Comparison of ENCODE assay signal across 1 cellular context in genomic region chr16:89548344-89549006, GRCh38.
TF ChIP-seq lines count a peak whose summit lies in the region.

No MANE protein-coding gene starts in this region.

TF ChIP-seq in H1, 55 proteins besides CTCF, POLR2A, EP300 and RAD21:
- TF ChIP-seq BCL11A (IDR thresholded peaks at IDR 0.05; ENCODE audit: low read depth in 2 of 2, low read length in 2 of 2), result no peak
- no peak for TF ChIP-seq SRF (IDR thresholded peaks at IDR 0.05; ENCODE audit: low read depth, low read length)
- no peak for TF ChIP-seq CBX5 (IDR thresholded peaks at IDR 0.05; ENCODE audit: low read depth, low read length)
- TF ChIP-seq TCF12 (IDR thresholded peaks at IDR 0.05; ENCODE audit: low read depth, low read length), result no peak
- no peak for TF ChIP-seq E2F6 (IDR thresholded peaks at IDR 0.05)
- TF ChIP-seq EGR1 (IDR thresholded peaks at IDR 0.05; ENCODE audit: borderline replicate concordance, low read depth, low read length), result no peak
